In genomic region chr15:33104276-33104675, GRCh38 we compare ENCODE assay signal across 1 cellular context.
TF ChIP-seq lines count a peak whose summit lies in the region.

No MANE protein-coding gene starts in this region.

TF ChIP-seq in GM23338, 12 proteins besides CTCF, POLR2A, EP300 and RAD21 (continued from another document):
- TF ChIP-seq ZNF462 (CRISPR knock-in tag; IDR thresholded peaks at IDR 0.05), result no peak
